24 cellular contexts compared by ENCODE assay signal in genomic region chr12:31985832-31986231, GRCh38. TPM values are rescaled to one million over a fixed set of nuclear protein-coding genes. Genes with fewer than 3 reads are reported as not detected.
DNase-seq lines count a peak whose midpoint lies in the region; ATAC-seq and TF ChIP-seq lines count a peak whose summit lies in the region.
"Had no signal": no experiment of that assay in that cellular context is flagged by ENCODE, and none has a peak within 500 bp of the region (broad histone marks: within the 10 kb centered on the region; RNA-seq: fewer than 3 reads in every experiment).

No MANE protein-coding gene starts in this region.

- POLR2A ChIA-PET in activated CD8-positive, alpha-beta T cell treated with anti-CD3 and anti-CD28 coated beads for 36 hours (lab: Charles Lee): interaction anchor here (0.5 to 1.5 kb wide), 2 partner anchors 10 to 186 kb away, joined by 3 to 9 read pairs; no protein-coding TSS in a partner anchor
- POLR2A ChIA-PET in activated CD8-positive, alpha-beta T cell treated with anti-CD3 and anti-CD28 coated beads, Interleukin-2, amount 10 ng/mL, durations not matched to agents 7 days and 5 days (lab: Charles Lee): no interaction called here
- POLR2A ChIA-PET in T-cell (lab: Charles Lee): no interaction called here
- POLR2A ChIA-PET in RWPE1 (lab: Yijun Ruan, JAX; ENCODE audit: low non-redundant PET): no interaction called here

- intact Hi-C loops in activated CD8-positive, alpha-beta T cell treated with anti-CD3 and anti-CD28 coated beads for 36 hours (cut with micrococcal nuclease): no loop called here
- intact Hi-C loops in thyroid gland (cut with DNase I): no loop called here

- no peaks in the 10 kb centered on the region for H3K27me3 Mint-ChIP-seq in activated CD8-positive, alpha-beta T cell treated with anti-CD3 and anti-CD28 coated beads for 36 hours
- H3K27me3 Mint-ChIP-seq in activated CD8-positive, alpha-beta T cell treated with anti-CD3 and anti-CD28 coated beads, Interleukin-2, amount 10 ng/mL, durations not matched to agents 7 days and 5 days (ENCODE audit: low read depth): no peaks in the 10 kb centered on the region
- H3K27me3 Mint-ChIP-seq in T-cell (no peaks in the 10 kb centered on the region), immature natural killer cell (ENCODE audit: low read depth in 3 of 3) (peaks cover 0 to 3% (median 2%) of the 10 kb centered on the region in 3 donors), progenitor cell of endocrine pancreas (no peaks in the 10 kb centered on the region)
- H3K27me3 Mint-ChIP-seq: brain, IgD-negative memory B cell had no signal

- CTCF ChIA-PET in activated CD8-positive, alpha-beta T cell treated with anti-CD3 and anti-CD28 coated beads for 36 hours (lab: Charles Lee): interaction anchor here (1.1 kb wide), 1 partner anchor 16 kb away, joined by 5 read pairs; no protein-coding TSS in a partner anchor
- CTCF ChIA-PET in activated CD8-positive, alpha-beta T cell treated with anti-CD3 and anti-CD28 coated beads, Interleukin-2, amount 10 ng/mL, durations not matched to agents 7 days and 5 days (lab: Charles Lee): no interaction called here
- CTCF ChIA-PET in T-cell (lab: Charles Lee): interaction anchor here in 1 of 2 donors (1.0 to 1.1 kb wide), 2 partner anchors 17 kb away, joined by 3 to 5 read pairs; no protein-coding TSS in a partner anchor
- CTCF ChIA-PET in RWPE1 (lab: Yijun Ruan, JAX): no interaction called here

- H3K36me3 Mint-ChIP-seq in activated CD8-positive, alpha-beta T cell treated with anti-CD3 and anti-CD28 coated beads for 36 hours (ENCODE audit: low read depth): peaks cover 97% of the 10 kb centered on the region
- H3K36me3 Mint-ChIP-seq in activated CD8-positive, alpha-beta T cell treated with anti-CD3 and anti-CD28 coated beads, Interleukin-2, amount 10 ng/mL, durations not matched to agents 7 days and 5 days (ENCODE audit: low read depth): peaks cover 97% of the 10 kb centered on the region
- H3K36me3 Mint-ChIP-seq in T-cell (peaks cover 95% of the 10 kb centered on the region), immature natural killer cell (peaks cover 57 to 92% (median 72%) of the 10 kb centered on the region in 3 donors), progenitor cell of endocrine pancreas (ENCODE audit: insufficient read depth) (peaks cover 95% of the 10 kb centered on the region)

- no peaks in the 10 kb centered on the region for H3K9me3 ChIP-seq in thyroid gland
- peaks cover 0 to 5% of the 10 kb centered on the region in 2 donors for H3K9me3 ChIP-seq in right atrium auricular region
- H3K9me3 ChIP-seq: SJSA1 had no signal

- peaks cover 74% of the 10 kb centered on the region for H3K9me3 Mint-ChIP-seq in activated CD8-positive, alpha-beta T cell treated with anti-CD3 and anti-CD28 coated beads for 36 hours
- peaks cover 59% of the 10 kb centered on the region for H3K9me3 Mint-ChIP-seq in activated CD8-positive, alpha-beta T cell treated with anti-CD3 and anti-CD28 coated beads, Interleukin-2, amount 10 ng/mL, durations not matched to agents 7 days and 5 days (ENCODE audit: insufficient read depth)
- peaks cover 27 to 58% (median 46%) of the 10 kb centered on the region in 3 donors for H3K9me3 Mint-ChIP-seq in T-cell
- H3K9me3 Mint-ChIP-seq in immature natural killer cell: peaks cover 2 to 50% (median 29%) of the 10 kb centered on the region in 6 donors
- H3K9me3 Mint-ChIP-seq in progenitor cell of endocrine pancreas (ENCODE audit: low read depth): peaks cover 69% of the 10 kb centered on the region

- no peak for DNase-seq in activated CD8-positive, alpha-beta T cell treated with anti-CD3 and anti-CD28 coated beads for 36 hours
- DNase-seq in activated CD8-positive, alpha-beta T cell treated with anti-CD3 and anti-CD28 coated beads, Interleukin-2, amount 10 ng/mL, durations not matched to agents 7 days and 5 days: no peak
- no peak for DNase-seq in T-cell
- no peak for DNase-seq in immature natural killer cell
- no peak for DNase-seq in progenitor cell of endocrine pancreas (ENCODE audit: low spot score, unreplicated experiment)
- no peak for DNase-seq in thyroid gland
- no peak for DNase-seq in right atrium auricular region (ENCODE audit: low spot score)
- no peak for DNase-seq in RWPE1 (ENCODE audit: low spot score)
- DNase-seq: activated CD4-positive, alpha-beta T cell treated with anti-CD3 and anti-CD28 coated beads, Interleukin-2, amount 50 U/mL, for 48 hours; effector memory CD4-positive, alpha-beta T cell; EL; foreskin melanocyte; NCI-H446; occipital lobe; spleen; stimulated activated CD4-positive, alpha-beta T cell treated with anti-CD3 and anti-CD28 coated beads, Interleukin-4, amount 100 ng/mL, for 24 hours; upper lobe of left lung; WERI-Rb-1 had no signal

- 91 to 93% methylated on average over 4 of the region's 4 CpGs for WGBS in thyroid gland, 2 donors

- TF ChIP-seq CTCF in activated CD8-positive, alpha-beta T cell treated with anti-CD3 and anti-CD28 coated beads for 36 hours (IDR thresholded peaks at IDR 0.05): no peak
- TF ChIP-seq CTCF in progenitor cell of endocrine pancreas (IDR thresholded peaks at IDR 0.05; ENCODE audit: unreplicated experiment) (no peak), thyroid gland (IDR thresholded peaks at IDR 0.05) (no peak), right atrium auricular region (IDR thresholded peaks at IDR 0.05) (no peak), RWPE1 (conservative IDR thresholded peaks at IDR 0.05; ENCODE audit: low read depth) (no peak)

- H3K4me3 Mint-ChIP-seq in activated CD8-positive, alpha-beta T cell treated with anti-CD3 and anti-CD28 coated beads for 36 hours: no peak overlapping the region
- H3K4me3 Mint-ChIP-seq in activated CD8-positive, alpha-beta T cell treated with anti-CD3 and anti-CD28 coated beads, Interleukin-2, amount 10 ng/mL, durations not matched to agents 7 days and 5 days: no peak overlapping the region
- no peak overlapping the region for H3K4me3 Mint-ChIP-seq in T-cell
- no peak overlapping the region for H3K4me3 Mint-ChIP-seq in immature natural killer cell
- no peak overlapping the region for H3K4me3 Mint-ChIP-seq in progenitor cell of endocrine pancreas (ENCODE audit: low read depth)
- H3K4me3 Mint-ChIP-seq: brain had no signal

- H3K36me3 ChIP-seq in thyroid gland: peaks cover 11 to 12% of the 10 kb centered on the region in 2 donors
- H3K36me3 ChIP-seq in right atrium auricular region: peaks cover 23% of the 10 kb centered on the region

- H3K4me1 ChIP-seq in thyroid gland (peaks cover 6 to 14% of the 10 kb centered on the region in 2 donors), right atrium auricular region (no peaks in the 10 kb centered on the region)
- H3K4me1 ChIP-seq: BLaER1, SJSA1, upper lobe of left lung had no signal

- peak overlapping the region; percentile 90 for H3K27ac Mint-ChIP-seq in activated CD8-positive, alpha-beta T cell treated with anti-CD3 and anti-CD28 coated beads for 36 hours
- H3K27ac Mint-ChIP-seq in activated CD8-positive, alpha-beta T cell treated with anti-CD3 and anti-CD28 coated beads, Interleukin-2, amount 10 ng/mL, durations not matched to agents 7 days and 5 days: no peak overlapping the region
- peak overlapping the region; percentile 34 to 47 for H3K27ac Mint-ChIP-seq in T-cell
- H3K27ac Mint-ChIP-seq in immature natural killer cell: peak overlapping the region; percentile 43 to 85 (median 62)
- peak overlapping the region; percentile 92 for H3K27ac Mint-ChIP-seq in progenitor cell of endocrine pancreas
- H3K27ac Mint-ChIP-seq: brain had no signal

- no peak for TF ChIP-seq POLR2A in thyroid gland (IDR thresholded peaks at IDR 0.05)

- H3K27me3 ChIP-seq in thyroid gland (no peaks in the 10 kb centered on the region), right atrium auricular region (no peaks in the 10 kb centered on the region)
- H3K27me3 ChIP-seq: BLaER1, SJSA1, spleen, upper lobe of left lung had no signal

- H3K27ac ChIP-seq in thyroid gland: no peak overlapping the region
- H3K27ac ChIP-seq in right atrium auricular region: no peak overlapping the region
- no peak overlapping the region for H3K27ac ChIP-seq in RWPE1
- H3K27ac ChIP-seq: BLaER1, SJSA1, upper lobe of left lung, WERI-Rb-1 had no signal

- peaks cover 82% of the 10 kb centered on the region for H3K4me1 Mint-ChIP-seq in activated CD8-positive, alpha-beta T cell treated with anti-CD3 and anti-CD28 coated beads for 36 hours (ENCODE audit: low read depth)
- H3K4me1 Mint-ChIP-seq in activated CD8-positive, alpha-beta T cell treated with anti-CD3 and anti-CD28 coated beads, Interleukin-2, amount 10 ng/mL, durations not matched to agents 7 days and 5 days (ENCODE audit: low read depth): peaks cover 56% of the 10 kb centered on the region
- H3K4me1 Mint-ChIP-seq in T-cell (peaks cover 63 to 78% (median 67%) of the 10 kb centered on the region in 3 donors), immature natural killer cell (peaks cover 49 to 87% of the 10 kb centered on the region in 2 donors), progenitor cell of endocrine pancreas (ENCODE audit: low read depth) (no peaks in the 10 kb centered on the region)

- no peak overlapping the region for H3K4me3 ChIP-seq in thyroid gland (replicated peaks in 1 of 3)
- H3K4me3 ChIP-seq in right atrium auricular region: no peak overlapping the region
- H3K4me3 ChIP-seq: BLaER1, lung, SJSA1, spleen, upper lobe of left lung had no signal

- ATAC-seq in activated CD8-positive, alpha-beta T cell treated with anti-CD3 and anti-CD28 coated beads for 36 hours: no peak
- ATAC-seq in activated CD8-positive, alpha-beta T cell treated with anti-CD3 and anti-CD28 coated beads, Interleukin-2, amount 10 ng/mL, durations not matched to agents 7 days and 5 days: no peak
- no peak for ATAC-seq in T-cell (replicated peaks in 1 of 4)
- ATAC-seq: esophagus mucosa had no signal

RNA-seq across cellular contexts. Expression of gene RESF1, which starts 26.6 kb away (rescaled TPM):
- 10 to 100 TPM; 70.8 to 83.3 TPM for total RNA-seq in activated CD8-positive, alpha-beta T cell treated with anti-CD3 and anti-CD28 coated beads for 36 hours
- total RNA-seq in activated CD8-positive, alpha-beta T cell treated with anti-CD3 and anti-CD28 coated beads, Interleukin-2, amount 10 ng/mL, durations not matched to agents 7 days and 5 days: 100 to 1,000 TPM; 112 to 126 TPM
- 100 to 1,000 TPM; 196 to 351 (median 265) TPM for total RNA-seq in T-cell
- polyA plus RNA-seq in immature natural killer cell: 100 to 1,000 TPM in 1 of 3 donors, 10 to 100 TPM in 2; 42.0 to 225 (median 59.6) TPM
- total RNA-seq in progenitor cell of endocrine pancreas: 270 and 287 TPM in 2 replicates
- total RNA-seq in thyroid gland: 10 to 100 TPM; 62.5 to 75.1 (median 63.3) TPM
- total RNA-seq in right atrium auricular region: 10 to 100 TPM; 20.7 to 31.5 TPM
